Comparison of ENCODE assay signal across 26 cellular contexts in genomic region chr19:40103600-40103999, GRCh38.
"Had no signal": no experiment of that assay in that cellular context is flagged by ENCODE, and none has a peak within 500 bp of the region (broad histone marks: within the 10 kb centered on the region; RNA-seq: fewer than 3 reads in every experiment).

No MANE protein-coding gene starts in this region.

- H3K4me3 ChIP-seq: colonic mucosa, esophagus squamous epithelium, gastrocnemius medialis, heart right ventricle, left lung, lower lobe of right lung, mucosa of descending colon had no signal

- H3K9me3 ChIP-seq: colonic mucosa, esophagus squamous epithelium, gastrocnemius medialis, heart right ventricle, left lung, lower lobe of right lung, mucosa of descending colon had no signal

- H3K4me1 ChIP-seq: colonic mucosa, esophagus squamous epithelium, gastrocnemius medialis, heart right ventricle, left lung, lower lobe of right lung had no signal

- H3K27ac ChIP-seq: colonic mucosa, epithelial cell of prostate, esophagus squamous epithelium, gastrocnemius medialis, heart right ventricle, left lung, lower lobe of right lung had no signal

- FAIRE-seq: endometrium, islet of Langerhans, keratinocyte had no signal

- H3K36me3 ChIP-seq: colonic mucosa, esophagus squamous epithelium, gastrocnemius medialis, heart right ventricle, left lung, lower lobe of right lung had no signal

- ATAC-seq: effector memory CD8-positive, alpha-beta T cell; esophagus mucosa; gastrocnemius medialis; heart right ventricle; left cardiac atrium; left lung; left ventricle myocardium superior; lower lobe of right lung; mucosa of descending colon had no signal

- DNase-seq: colonic mucosa; cortex of kidney; effector CD8-positive, alpha-beta T cell; effector memory CD8-positive, alpha-beta T cell; endodermal cell; erythroblast; esophagus squamous epithelium; foreskin fibroblast; foreskin melanocyte; gastrocnemius medialis; glutamatergic neuron; head of caudate nucleus; heart right ventricle; hippocampal formation; left cardiac atrium; left lung; left ventricle myocardium superior; lower lobe of right lung; mesenchymal stem cell; mucosa of descending colon; naive B cell had no signal
